23 cellular contexts compared by ENCODE assay signal in genomic region chr16:23374721-23375120, GRCh38.
DNase-seq lines count a peak whose midpoint lies in the region; ATAC-seq, FAIRE-seq and TF ChIP-seq lines count a peak whose summit lies in the region.
"Had no signal": no experiment of that assay in that cellular context is flagged by ENCODE, and none has a peak within 500 bp of the region (broad histone marks: within the 10 kb centered on the region; RNA-seq: fewer than 3 reads in every experiment).

No MANE protein-coding gene starts in this region.

- peaks cover 0 to 7% (median 2%) of the 10 kb centered on the region in 3 donors for H3K27me3 Mint-ChIP-seq in CD14-positive monocyte (ENCODE audit: low read depth in 3 of 3)
- H3K27me3 Mint-ChIP-seq: activated naive CD8-positive, alpha-beta T cell had no signal

- peaks cover 0 to 1% (median 0%) of the 10 kb centered on the region in 7 donors for H3K9me3 Mint-ChIP-seq in CD14-positive monocyte
- H3K9me3 Mint-ChIP-seq: central memory CD8-positive, alpha-beta T cell; stimulated activated naive B cell treated with anti-CD40 and anti-IgM and Interleukin-4, amounts not matched to agents 10 μg/mL and 1 μg/mL and 100 μg/mL, for 72 hours; T-helper 1 cell treated with Interleukin-12 subunit alpha and Interleukin-12 subunit beta and Interleukin-4 antibody, amounts not matched to agents 30 μg/mL and 1 μg/mL, for 36 hours had no signal

- H3K27ac ChIP-seq in foreskin keratinocyte = no peak overlapping the region
- H3K27ac ChIP-seq in small intestine (ENCODE audit: low read depth in 1 of 2, low read length in 1 of 2) = no peak overlapping the region
- H3K27ac ChIP-seq: ascending aorta, epithelial cell of prostate, WERI-Rb-1 had no signal

- no peak overlapping the region for H3K4me3 Mint-ChIP-seq in CD14-positive monocyte
- H3K4me3 Mint-ChIP-seq: activated naive CD8-positive, alpha-beta T cell; CD4-positive, CD25-positive, alpha-beta regulatory T cell; central memory CD8-positive, alpha-beta T cell; stimulated activated naive B cell treated with anti-CD40 and anti-IgM and Interleukin-4, amounts not matched to agents 10 μg/mL and 1 μg/mL and 100 μg/mL, for 72 hours; T-helper 1 cell treated with Interleukin-12 subunit alpha and Interleukin-12 subunit beta and Interleukin-4 antibody, amounts not matched to agents 30 μg/mL and 1 μg/mL, for 36 hours had no signal

- 31 to 67% (median 45%) methylated on average over 10 of the region's 10 CpGs for WGBS in small intestine, 3 donors

- FAIRE-seq in small intestine (lab: Jason Lieb, UNC) = no peak

- DNase-seq in H7 (peak; percentile 65), NCI-H510A (lab: John Stamatoyannopoulos, UW) (peak; percentile 58), foreskin keratinocyte (peak in 1 of 2 donors; percentile 8), small intestine (peak; percentile 7), GM10266 (ENCODE audit: extremely low spot score) (no peak), CD14-positive monocyte (ENCODE audit: low spot score) (no peak)
- DNase-seq: CD4-positive, CD25-positive, alpha-beta regulatory T cell; DMS153; GF-D8; IMR-90; islet precursor cell; mesenchymal stem cell; NCI-H1417 treated with DMSO at 0.1 percent for 48 hours; nucleus accumbens; stimulated activated naive B cell treated with anti-CD40 and anti-IgM and Interleukin-4, amounts not matched to agents 10 μg/mL and 1 μg/mL and 100 μg/mL, for 72 hours; WERI-Rb-1 had no signal

- H3K36me3 Mint-ChIP-seq in CD14-positive monocyte = no peaks in the 10 kb centered on the region
- H3K36me3 Mint-ChIP-seq: activated naive CD8-positive, alpha-beta T cell; CD4-positive, CD25-positive, alpha-beta regulatory T cell; stimulated activated naive B cell treated with anti-CD40 and anti-IgM and Interleukin-4, amounts not matched to agents 10 μg/mL and 1 μg/mL and 100 μg/mL, for 72 hours had no signal

- peak; percentile 21 for ATAC-seq in foreskin keratinocyte
- ATAC-seq in HG02970 (IDR thresholded peaks at IDR 0.05; ENCODE audit: low FRiP score, unreplicated experiment) = no peak
- ATAC-seq in GM21515 (IDR thresholded peaks at IDR 0.05; ENCODE audit: unreplicated experiment) = no peak
- ATAC-seq: stimulated activated naive B cell treated with anti-CD40 and anti-IgM and Interleukin-4, amounts not matched to agents 10 μg/mL and 1 μg/mL and 100 μg/mL, for 72 hours had no signal

- H3K4me1 Mint-ChIP-seq in CD14-positive monocyte = no peaks in the 10 kb centered on the region
- H3K4me1 Mint-ChIP-seq: CD4-positive, CD25-positive, alpha-beta regulatory T cell; central memory CD8-positive, alpha-beta T cell; stimulated activated naive B cell treated with anti-CD40 and anti-IgM and Interleukin-4, amounts not matched to agents 10 μg/mL and 1 μg/mL and 100 μg/mL, for 72 hours had no signal

- no peaks in the 10 kb centered on the region for H3K9me3 ChIP-seq in small intestine (ENCODE audit: control insufficient read depth, low read depth)
- H3K9me3 ChIP-seq: ascending aorta had no signal

- no peaks in the 10 kb centered on the region for H3K36me3 ChIP-seq in H7 (replicated peaks; ENCODE audit: control insufficient read depth, insufficient read depth, low read length)
- H3K36me3 ChIP-seq in small intestine (ENCODE audit: control insufficient read depth in 2 of 2, insufficient read depth in 2 of 2, low read length in 2 of 2) = no peaks in the 10 kb centered on the region
- H3K36me3 ChIP-seq: ascending aorta, WERI-Rb-1 had no signal

- no peak overlapping the region for H3K27ac Mint-ChIP-seq in CD14-positive monocyte
- H3K27ac Mint-ChIP-seq: activated naive CD8-positive, alpha-beta T cell; CD4-positive, CD25-positive, alpha-beta regulatory T cell; stimulated activated naive B cell treated with anti-CD40 and anti-IgM and Interleukin-4, amounts not matched to agents 10 μg/mL and 1 μg/mL and 100 μg/mL, for 72 hours; T-helper 1 cell treated with Interleukin-12 subunit alpha and Interleukin-12 subunit beta and Interleukin-4 antibody, amounts not matched to agents 30 μg/mL and 1 μg/mL, for 36 hours had no signal

- intact Hi-C loops in CD14-positive monocyte (cut with micrococcal nuclease) = no loop called here

- TF ChIP-seq CTCF in foreskin keratinocyte (conservative IDR thresholded peaks at IDR 0.05) (no peak), GM10266 (IDR thresholded peaks at IDR 0.05; ENCODE audit: control insufficient read depth, insufficient read depth, low read depth, missing control alignments) (no peak), CD14-positive monocyte (IDR thresholded peaks at IDR 0.05) (no peak)

- H3K4me3 ChIP-seq in H7 (ENCODE audit: insufficient read depth, low read depth, low read length) (no peak overlapping the region), small intestine (ENCODE audit: low read depth in 1 of 2, low read length in 2 of 2) (no peak overlapping the region)
- H3K4me3 ChIP-seq: ascending aorta had no signal

- H3K27me3 ChIP-seq in H7 (ENCODE audit: control insufficient read depth, insufficient read depth, low read length) = no peaks in the 10 kb centered on the region
- H3K27me3 ChIP-seq in foreskin keratinocyte = no peaks in the 10 kb centered on the region
- H3K27me3 ChIP-seq in small intestine (ENCODE audit: control insufficient read depth in 2 of 2, insufficient read depth in 2 of 2, low read length in 2 of 2) = no peaks in the 10 kb centered on the region
- H3K27me3 ChIP-seq: ascending aorta had no signal

- H3K4me1 ChIP-seq in foreskin keratinocyte = no peaks in the 10 kb centered on the region
- H3K4me1 ChIP-seq in small intestine (ENCODE audit: control insufficient read depth in 2 of 2, insufficient read depth in 1 of 2, low read depth in 1 of 2, low read length in 1 of 2) = no peaks in the 10 kb centered on the region
- H3K4me1 ChIP-seq: ascending aorta had no signal

Comparison
In these comparisons a context has a peak if more than half of its experiments do, and no peak if none do; other contexts are left out.
1. DNase-seq: peak in H7 (single experiment), NCI-H510A (single experiment) and small intestine (single experiment); none in GM10266 (single experiment) and CD14-positive monocyte (single experiment).